In genomic region chr1:155322571-155322952, GRCh38 we compare ENCODE assay signal across 8 cellular contexts. TPM values are rescaled to one million over a fixed set of nuclear protein-coding genes. Genes with fewer than 3 reads are reported as not detected.
DNase-seq lines count a peak whose midpoint lies in the region; ATAC-seq and TF ChIP-seq lines count a peak whose summit lies in the region.

No MANE protein-coding gene starts in this region.

- H3K79me2 ChIP-seq in OCI-LY3 (ENCODE audit: low read length): no peaks in the 10 kb centered on the region

- WGBS in aorta, 2 donors: 0 to 1% methylated on average over 24 to 28 of the region's 28 CpGs

- H3K36me3 ChIP-seq in OCI-LY3 (replicated peaks; ENCODE audit: low read depth, low read length): peaks cover 30% of the 10 kb centered on the region
- no peaks in the 10 kb centered on the region for H3K36me3 ChIP-seq in mucosa of descending colon (ENCODE audit: low read depth)
- no peaks in the 10 kb centered on the region for H3K36me3 ChIP-seq in aorta (ENCODE audit: control insufficient read depth in 1 of 2, insufficient read depth in 2 of 2, low read length in 1 of 2)

- TF ChIP-seq CTCF in OCI-LY3 (IDR thresholded peaks at IDR 0.05; ENCODE audit: low read depth, low read length) (no peak), mucosa of descending colon (IDR thresholded peaks at IDR 0.05) (no peak)

- DNase-seq in NCI-H748 (lab: John Stamatoyannopoulos, UW; ENCODE audit: unreplicated experiment) (peak; percentile 46), NCI-H748 treated with DMSO at 0.1 percent for 48 hours (lab: John Stamatoyannopoulos, UW) (no peak), dermis blood vessel endothelial cell (peak; percentile 62), mucosa of descending colon (peak in 2 of 3 donors; percentile 39 to 72), aorta (peak in 1 of 2 donors; percentile 83), DMS153 (lab: John Stamatoyannopoulos, UW) (no peak), NCI-H510A (lab: John Stamatoyannopoulos, UW) (no peak)

- H3K9me3 ChIP-seq in OCI-LY3 (ENCODE audit: insufficient read depth, low read length): no peaks in the 10 kb centered on the region
- H3K9me3 ChIP-seq in mucosa of descending colon: no peaks in the 10 kb centered on the region
- H3K9me3 ChIP-seq in aorta (ENCODE audit: control insufficient read depth, low read length): no peaks in the 10 kb centered on the region

- H3K27me3 ChIP-seq in OCI-LY3 (ENCODE audit: low read depth, low read length) (no peaks in the 10 kb centered on the region), aorta (ENCODE audit: control insufficient read depth in 1 of 2, insufficient read depth in 2 of 2, low read length in 1 of 2) (no peaks in the 10 kb centered on the region)

- H3K4me1 ChIP-seq in OCI-LY3 (ENCODE audit: low read length) (peaks cover 6% of the 10 kb centered on the region), mucosa of descending colon (ENCODE audit: low read depth) (peaks cover 41% of the 10 kb centered on the region), aorta (ENCODE audit: control insufficient read depth in 1 of 2, insufficient read depth in 2 of 2, low read length in 2 of 2) (no peaks in the 10 kb centered on the region)

- peak overlapping the region; percentile 93 for H3K4me3 ChIP-seq in OCI-LY3 (ENCODE audit: low read length)
- H3K4me3 ChIP-seq in mucosa of descending colon: peak overlapping the region; percentile 22
- H3K4me3 ChIP-seq in aorta (ENCODE audit: low read length in 2 of 2): peak overlapping the region; percentile 63 to 93

- no peak overlapping the region for H3K27ac ChIP-seq in OCI-LY3 (ENCODE audit: low read length)
- H3K27ac ChIP-seq in aorta (ENCODE audit: low read depth in 1 of 2, low read length in 2 of 2): peak overlapping the region; percentile 62 to 64

- H3K4me2 ChIP-seq in OCI-LY3 (ENCODE audit: low read length): peak overlapping the region; percentile 96

- ATAC-seq in mucosa of descending colon (no peak), aorta (ENCODE audit: low FRiP score) (no peak)

- intact Hi-C loops in mucosa of descending colon (cut with DNase I, micrococcal nuclease) (loop anchor here (10.0 kb wide), 2 partner anchors 48 to 68 kb away; partner anchors contain the start of genes CLK2 (in 1 of the 2), ENTREP3 (in 1 of the 2) and HCN3 (in 1 of the 2)), aorta (cut with DNase I) (loop anchor here (2.0 to 5.0 kb wide), 6 partner anchors 14 to 130 kb away; partner anchors contain the start of genes FDPS (in 1 of the 2), MTX1 (in 1 of the 2), SCAMP3 (in 1 of the 2) and THBS3 (in 1 of the 2))

- H3K9ac ChIP-seq in OCI-LY3 (ENCODE audit: low read length): no peak overlapping the region

- H4K20me1 ChIP-seq in OCI-LY3 (ENCODE audit: insufficient read depth, low read length): peaks cover 28% of the 10 kb centered on the region

- no peak overlapping the region for H2AFZ ChIP-seq in OCI-LY3 (ENCODE audit: low read depth, low read length)

RNA-seq across cellular contexts. Expression of gene RUSC1, which starts 1.9 kb away (rescaled TPM):
- total RNA-seq in dermis blood vessel endothelial cell (13.8 and 22.2 TPM in 2 replicates), mucosa of descending colon (10 to 100 TPM; 58.9 to 79.4 (median 60.6) TPM), aorta (10 to 100 TPM; 41.2 to 50.8 TPM)
- polyA plus RNA-seq in aorta: 100 to 1,000 TPM in 1 of 2 donors, 10 to 100 TPM in 1; 19.7 to 102 TPM

RNA-seq across cellular contexts. Expression of gene FDPS, which starts 13.9 kb away (rescaled TPM):
- total RNA-seq in dermis blood vessel endothelial cell (452 and 512 TPM in 2 replicates), mucosa of descending colon (100 to 1,000 TPM; 130 to 244 (median 222) TPM), aorta (100 to 1,000 TPM in 1 of 2 donors, 10 to 100 TPM in 1; 88.6 to 104 TPM)
- 100 to 1,000 TPM in 1 of 2 donors, 10 to 100 TPM in 1; 72.9 to 127 TPM for polyA plus RNA-seq in aorta

RNA-seq across cellular contexts. Expression of gene PKLR, which starts 21.3 kb away (rescaled TPM):
- 0.05 TPM in 1 of 2 replicates, not detected in the other for total RNA-seq in dermis blood vessel endothelial cell
- total RNA-seq in mucosa of descending colon: 1 to 10 TPM in 2 of 3 donors, under 1 TPM in 1; 0.63 to 2.0 (median 1.5) TPM
- total RNA-seq in aorta: not detected
- 1 to 10 TPM in 1 of 2 donors, not detected in 1; 1.0 TPM for polyA plus RNA-seq in aorta

RNA-seq across cellular contexts. Expression of gene HCN3, which starts 45.3 kb away (rescaled TPM):
- total RNA-seq in dermis blood vessel endothelial cell (0.84 and 0.85 TPM in 2 replicates), mucosa of descending colon (10 to 100 TPM; 10.3 to 15.6 (median 10.8) TPM), aorta (1 to 10 TPM; 1.8 to 5.7 TPM)
- polyA plus RNA-seq in aorta: 1 to 10 TPM in 1 of 2 donors, under 1 TPM in 1; 0.13 to 3.1 TPM

RNA-seq across cellular contexts. Expression of gene CLK2, which starts 49.3 kb away (rescaled TPM):
- total RNA-seq in dermis blood vessel endothelial cell (24.5 and 35.9 TPM in 2 replicates), mucosa of descending colon (10 to 100 TPM; 43.7 to 51.7 (median 47.8) TPM), aorta (10 to 100 TPM; 39.6 to 63.0 TPM)
- polyA plus RNA-seq in aorta: 10 to 100 TPM in 1 of 2 donors, 1 to 10 TPM in 1; 9.3 to 88.6 TPM

Comparison
In these comparisons a context has a peak if more than half of its experiments do, and no peak if none do; other contexts are left out.
1. DNase-seq: peak in NCI-H748 (single experiment), dermis blood vessel endothelial cell (single experiment) and mucosa of descending colon (2 of 3); none in NCI-H748 treated with DMSO at 0.1 percent for 48 hours (single experiment), DMS153 (single experiment) and NCI-H510A (single experiment).
2. H3K4me3 ChIP-seq: peak in every context shown above with its lines; median percentile 93 in OCI-LY3; 78 in aorta; 22 in mucosa of descending colon.